In genomic region chr17:38286501-38287091, GRCh38 we compare ENCODE assay signal across 8 cellular contexts. TPM values are rescaled to one million over a fixed set of nuclear protein-coding genes. Genes with fewer than 3 reads are reported as not detected.
DNase-seq lines count a peak whose midpoint lies in the region; ATAC-seq and TF ChIP-seq lines count a peak whose summit lies in the region.
"Not testable (repeated sequence)": the region's sequence is repeated elsewhere in the genome, so short reads cannot be mapped to it uniquely, and the experiment has no call there.

No MANE protein-coding gene starts in this region.

- peak; percentile 56 for ATAC-seq in HG02678 (IDR thresholded peaks at IDR 0.05; ENCODE audit: unreplicated experiment)
- ATAC-seq in WTC11 = 0 out of 2 replicates have a peak, but pooled peaks have one; percentile 17

- WGBS in suprapubic skin = 23% methylated on average over 7 of the region's 11 CpGs

- DNase-seq in Daoy (ENCODE audit: low read depth) = peak; percentile 80
- peak; percentile 89 to 97 for DNase-seq in NCI-H524 (lab: John Stamatoyannopoulos, UW)
- not testable (repeated sequence) for DNase-seq in WTC11 (ENCODE audit: low spot score)
- peak; percentile 78 for DNase-seq in brain microvascular endothelial cell
- DNase-seq in cardiac muscle cell (ENCODE audit: low read depth in 1 of 2, low spot score in 1 of 2) = peak; percentile 42 to 84
- peak; percentile 28 for DNase-seq in nephron progenitor cell
- peak in 1 of 2 donors; percentile 72 for DNase-seq in suprapubic skin (ENCODE audit: low spot score in 2 of 2)

- POLR2A ChIA-PET in WTC11 (lab: Charles Lee) = not testable (repeated sequence)

- not testable (repeated sequence) for TF ChIP-seq CTCF in WTC11 (IDR thresholded peaks at IDR 0.05); brain microvascular endothelial cell (IDR thresholded peaks at IDR 0.05; ENCODE audit: low read depth, low read length, missing control alignments); cardiac muscle cell (IDR thresholded peaks at IDR 0.05; ENCODE audit: low read depth, low read length); nephron progenitor cell (IDR thresholded peaks at IDR 0.05); suprapubic skin (IDR thresholded peaks at IDR 0.05)

- not testable (repeated sequence) for H3K4me3 ChIP-seq in brain microvascular endothelial cell (ENCODE audit: low read depth, low read length); cardiac muscle cell; suprapubic skin

- H3K9me3 ChIP-seq in cardiac muscle cell (ENCODE audit: low read depth); suprapubic skin: not testable (repeated sequence)

- not testable (repeated sequence) for H3K27me3 ChIP-seq in brain microvascular endothelial cell (replicated peaks); cardiac muscle cell; suprapubic skin

- not testable (repeated sequence) for H3K27me3 Mint-ChIP-seq in WTC11 (ENCODE audit: low read depth); nephron progenitor cell (ENCODE audit: low read depth, poor library complexity)

- not testable (repeated sequence) for H3K27ac Mint-ChIP-seq in WTC11
- H3K27ac Mint-ChIP-seq in nephron progenitor cell = peak overlapping the region; percentile 90

- CTCF ChIA-PET in WTC11 (lab: Charles Lee) = not testable (repeated sequence)

- peak overlapping the region; percentile 60 for H3K27ac ChIP-seq in brain microvascular endothelial cell
- H3K27ac ChIP-seq in cardiac muscle cell = peak overlapping the region; percentile 58
- H3K27ac ChIP-seq in suprapubic skin = peak overlapping the region; percentile 38

- not testable (repeated sequence) for H3K4me1 Mint-ChIP-seq in WTC11
- peaks cover 20% of the 10 kb centered on the region for H3K4me1 Mint-ChIP-seq in nephron progenitor cell

- H3K36me3 ChIP-seq in brain microvascular endothelial cell (replicated peaks); cardiac muscle cell; suprapubic skin: not testable (repeated sequence)

- TF ChIP-seq POLR2A in suprapubic skin (IDR thresholded peaks at IDR 0.05) = not testable (repeated sequence)

- H3K4me3 Mint-ChIP-seq in WTC11, nephron progenitor cell: not testable (repeated sequence)

- not testable (repeated sequence) for H3K4me1 ChIP-seq in cardiac muscle cell (ENCODE audit: low read depth); suprapubic skin

- TF ChIP-seq EP300 in suprapubic skin (IDR thresholded peaks at IDR 0.05) = not testable (repeated sequence)

- in situ Hi-C loops in brain microvascular endothelial cell (cut with HindIII; ENCODE audit: low pct_ligation_motif_present, low sequenced_read_pairs) = not testable (repeated sequence)

- H3K36me3 Mint-ChIP-seq in WTC11; nephron progenitor cell (ENCODE audit: low read depth): not testable (repeated sequence)

- H3K9me3 Mint-ChIP-seq in WTC11, nephron progenitor cell: not testable (repeated sequence)

RNA-seq across cellular contexts. Expression of gene MRPL45, which starts 10.4 kb away (rescaled TPM):
- 39.9 and 51.7 TPM in 2 replicates for total RNA-seq in Daoy (2014; rRNA removed; shearing (Covaris generic))
- 60.3 to 63.3 TPM (median 61.1 TPM) in 3 replicates for total RNA-seq in WTC11 (2021)
- 42.0 and 46.7 TPM in 2 replicates for total RNA-seq in cardiac muscle cell
- polyA plus RNA-seq in cardiac muscle cell = 43.5 and 49.0 TPM in 2 replicates
- total RNA-seq in suprapubic skin = 10 to 100 TPM; 30.3 to 37.4 (median 32.8) TPM

RNA-seq across cellular contexts. Expression of gene GPR179, which starts 57.2 kb away (rescaled TPM):
- under 0.01 and 0.11 TPM in 2 replicates for total RNA-seq in Daoy (2014; rRNA removed; shearing (Covaris generic))
- 0.09 to 0.46 TPM (median 0.46 TPM) in 3 replicates for total RNA-seq in WTC11 (2021)
- total RNA-seq in cardiac muscle cell = 0.07 and 0.51 TPM in 2 replicates
- polyA plus RNA-seq in cardiac muscle cell = 0.12 TPM in 1 of 2 replicates, not detected in the other
- under 1 TPM in 1 of 4 donors, not detected in 3; 0.17 TPM for total RNA-seq in suprapubic skin
